ENCODE assay signal across 11 cellular contexts in genomic region chr19:49425922-49426592, GRCh38. TPM values are rescaled to one million over a fixed set of nuclear protein-coding genes. Genes with fewer than 3 reads are reported as not detected.
DNase-seq lines count a peak whose midpoint lies in the region; ATAC-seq and TF ChIP-seq lines count a peak whose summit lies in the region.
"Had no signal": no experiment of that assay in that cellular context is flagged by ENCODE, and none has a peak within 500 bp of the region (broad histone marks: within the 10 kb centered on the region; RNA-seq: fewer than 3 reads in every experiment).

No MANE protein-coding gene starts in this region.

- 4 to 5% methylated on average over 22 to 30 of the region's 30 CpGs for whole genome bisulfite sequencing in testis, 2 donors

- ATAC-seq in GM18505 (IDR thresholded peaks at IDR 0.05; ENCODE audit: unreplicated experiment), result no peak
- no peak for ATAC-seq in HG03108 (IDR thresholded peaks at IDR 0.05; ENCODE audit: unreplicated experiment)
- ATAC-seq in GM19467 (IDR thresholded peaks at IDR 0.05; ENCODE audit: unreplicated experiment), result no peak

- H3K9me3 ChIP-seq in testis, result no peaks in the 10 kb centered on the region
- H3K9me3 ChIP-seq: upper lobe of left lung had no signal

- H3K36me3 ChIP-seq in testis (ENCODE audit: low read depth, missing control alignments), result no peaks in the 10 kb centered on the region
- H3K36me3 ChIP-seq: upper lobe of left lung had no signal

- no peak overlapping the region for H3K4me3 Mint-ChIP-seq in activated naive CD4-positive, alpha-beta T cell treated with anti-CD3 and anti-CD28 coated beads for 36 hours
- peak overlapping the region; percentile 51 to 70 (median 62) for H3K4me3 Mint-ChIP-seq in brain

- peaks cover 87% of the 10 kb centered on the region for H3K27me3 Mint-ChIP-seq in activated naive CD4-positive, alpha-beta T cell treated with anti-CD3 and anti-CD28 coated beads for 36 hours (ENCODE audit: low read depth)
- peaks cover 98% of the 10 kb centered on the region for H3K27me3 Mint-ChIP-seq in brain

- no peak overlapping the region for H3K27ac ChIP-seq in testis
- H3K27ac ChIP-seq: upper lobe of left lung had no signal

- peaks cover 35% of the 10 kb centered on the region for H3K4me1 ChIP-seq in testis

- peak; percentile 40 for DNase-seq in activated naive CD4-positive, alpha-beta T cell treated with anti-CD3 and anti-CD28 coated beads for 36 hours
- no peak for DNase-seq in activated naive CD4-positive, alpha-beta T cell treated with Interleukin-2 at 50 U/mL for 16 hours
- DNase-seq in NCI-H2029 treated with DMSO at 0.1 percent for 48 hours (lab: John Stamatoyannopoulos, UW) (peak; percentile 33), testis (peak; percentile 50)

- H3K36me3 Mint-ChIP-seq in activated naive CD4-positive, alpha-beta T cell treated with anti-CD3 and anti-CD28 coated beads for 36 hours (ENCODE audit: low read depth), result no peaks in the 10 kb centered on the region
- H3K36me3 Mint-ChIP-seq in brain, result peaks cover 14% of the 10 kb centered on the region

- CTCF ChIA-PET in activated naive CD4-positive, alpha-beta T cell treated with anti-CD3 and anti-CD28 coated beads for 36 hours (lab: Charles Lee), result interaction anchor here (1.3 to 1.7 kb wide), 2 partner anchors 9 to 35 kb away, joined by 3 read pairs; no protein-coding TSS in a partner anchor

- H3K4me1 Mint-ChIP-seq in activated naive CD4-positive, alpha-beta T cell treated with anti-CD3 and anti-CD28 coated beads for 36 hours (ENCODE audit: low read depth), result peaks cover 59% of the 10 kb centered on the region
- H3K4me1 Mint-ChIP-seq in brain, result peaks cover 64% of the 10 kb centered on the region

- no peak overlapping the region for H3K4me3 ChIP-seq in testis
- H3K4me3 ChIP-seq: upper lobe of left lung had no signal

- intact Hi-C loops in activated naive CD4-positive, alpha-beta T cell treated with anti-CD3 and anti-CD28 coated beads for 36 hours (cut with micrococcal nuclease), result no loop called here
- intact Hi-C loops in testis (cut with DNase I; ENCODE audit: low total_unique reads), result no loop called here

- no peak for TF ChIP-seq CTCF in brain (conservative IDR thresholded peaks at IDR 0.05)
- TF ChIP-seq CTCF in testis (IDR thresholded peaks at IDR 0.05), result no peak

- H3K27ac Mint-ChIP-seq in activated naive CD4-positive, alpha-beta T cell treated with anti-CD3 and anti-CD28 coated beads for 36 hours, result no peak overlapping the region
- peak overlapping the region in 2 of 5 experiments; percentile 5 to 53 for H3K27ac Mint-ChIP-seq in brain
- H3K27ac Mint-ChIP-seq: nephron had no signal

- no peaks in the 10 kb centered on the region for H3K9me3 Mint-ChIP-seq in activated naive CD4-positive, alpha-beta T cell treated with anti-CD3 and anti-CD28 coated beads for 36 hours
- peaks cover 0 to 23% (median 0%) of the 10 kb centered on the region in 5 experiments for H3K9me3 Mint-ChIP-seq in brain

- peaks cover 4% of the 10 kb centered on the region for H3K27me3 ChIP-seq in testis

- no peak for TF ChIP-seq POLR2A in testis (IDR thresholded peaks at IDR 0.05)
- TF ChIP-seq POLR2A in GM18505 (IDR thresholded peaks at IDR 0.05; ENCODE audit: borderline replicate concordance, extremely low read depth, insufficient read depth, insufficient read length), result no peak

RNA-seq across cellular contexts. Expression of gene GFY, which starts 0.9 kb away (rescaled TPM):
- total RNA-seq in activated naive CD4-positive, alpha-beta T cell treated with anti-CD3 and anti-CD28 coated beads for 36 hours, result not detected
- 0.97 TPM for polyA plus RNA-seq in brain (ENCODE audit: insufficient read depth, low read depth, low replicate concordance)
- total RNA-seq in testis, result under 1 TPM; 0.24 to 0.62 TPM
- 0.80 TPM for polyA plus RNA-seq in testis (ENCODE audit: insufficient read depth, low read depth, low replicate concordance)
- total RNA-seq: cerebellum, upper lobe of left lung had no signal

RNA-seq across cellular contexts. Expression of gene PTH2, which starts 2.8 kb away (rescaled TPM):
- not detected for total RNA-seq in activated naive CD4-positive, alpha-beta T cell treated with anti-CD3 and anti-CD28 coated beads for 36 hours
- polyA plus RNA-seq in brain (ENCODE audit: insufficient read depth, low read depth, low replicate concordance) (not detected), testis (ENCODE audit: insufficient read depth, low read depth, low replicate concordance) (not detected)
- total RNA-seq in testis, result not detected
- total RNA-seq: cerebellum, upper lobe of left lung had no signal

RNA-seq across cellular contexts. Expression of gene SLC17A7, which starts 15.3 kb away (rescaled TPM):
- total RNA-seq in activated naive CD4-positive, alpha-beta T cell treated with anti-CD3 and anti-CD28 coated beads for 36 hours, result under 1 TPM; 0.12 TPM
- polyA plus RNA-seq in brain (ENCODE audit: insufficient read depth, low read depth, low replicate concordance) (132 TPM), testis (ENCODE audit: insufficient read depth, low read depth, low replicate concordance) (3.2 TPM)
- total RNA-seq in testis, result 1 to 10 TPM; 2.2 to 2.7 TPM

RNA-seq across cellular contexts. Expression of gene PIH1D1, which starts 25.6 kb away (rescaled TPM):
- total RNA-seq in activated naive CD4-positive, alpha-beta T cell treated with anti-CD3 and anti-CD28 coated beads for 36 hours, result 10 to 100 TPM; 80.7 to 84.4 TPM
- 93.6 TPM for polyA plus RNA-seq in brain (ENCODE audit: insufficient read depth, low read depth, low replicate concordance)
- 10 to 100 TPM; 45.9 to 49.6 TPM for total RNA-seq in testis
- polyA plus RNA-seq in testis (ENCODE audit: insufficient read depth, low read depth, low replicate concordance), result 55.3 TPM

RNA-seq across cellular contexts. Expression of gene ALDH16A1, which starts 27.0 kb away (rescaled TPM):
- total RNA-seq in activated naive CD4-positive, alpha-beta T cell treated with anti-CD3 and anti-CD28 coated beads for 36 hours, result 10 to 100 TPM; 43.4 to 46.8 TPM
- polyA plus RNA-seq in brain (ENCODE audit: insufficient read depth, low read depth, low replicate concordance) (17.3 TPM), testis (ENCODE audit: insufficient read depth, low read depth, low replicate concordance) (8.5 TPM)
- 10 to 100 TPM; 22.4 to 24.7 TPM for total RNA-seq in testis
